21 cellular contexts compared by ENCODE assay signal in the genomic region with DNA sequence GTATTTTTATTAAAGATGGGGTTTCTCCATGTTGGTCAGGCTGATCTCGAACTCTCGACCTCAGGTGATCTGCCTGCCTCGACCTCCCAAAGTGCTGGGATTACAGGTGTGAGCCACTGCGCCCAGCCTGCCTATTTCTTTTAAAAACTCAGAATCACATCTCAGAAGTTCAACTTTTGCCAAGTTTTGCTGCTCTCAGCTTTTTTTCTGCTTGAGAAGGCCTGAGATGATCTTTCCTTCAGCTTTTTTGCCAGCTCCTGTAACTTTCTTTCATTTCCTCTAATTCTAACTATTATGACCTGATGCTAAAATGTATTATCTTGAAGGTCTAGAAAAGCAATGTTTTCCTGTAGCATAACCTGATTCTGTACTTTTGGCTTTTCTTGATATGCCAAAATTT. TPM values are rescaled to one million over a fixed set of nuclear protein-coding genes. Genes with fewer than 3 reads are reported as not detected.
A peak's percentile ranks its signal among the peaks of the same experiment; 100 is the strongest.
DNase-seq lines count a peak whose midpoint lies in the region; ATAC-seq, FAIRE-seq and TF ChIP-seq lines count a peak whose summit lies in the region.
"Had no signal": no experiment of that assay in that cellular context is flagged by ENCODE, and none has a peak within 500 bp of the region (broad histone marks: within the 10 kb centered on the region; RNA-seq: fewer than 3 reads in every experiment).

No MANE protein-coding gene starts in this region.

- TF ChIP-seq POLR2A in A549 (IDR thresholded peaks at IDR 0.05; ENCODE audit: low read length) (no peak), IMR-90 (IDR thresholded peaks at IDR 0.05; ENCODE audit: low read depth, low read length) (no peak)

- H3K4ac ChIP-seq in IMR-90 (ENCODE audit: low read depth, low read length): no peak overlapping the region

- H3K4me3 ChIP-seq in A549: no peak overlapping the region
- H3K4me3 ChIP-seq in IMR-90 (ENCODE audit: insufficient read depth, low read depth, low read length): no peak overlapping the region
- H3K4me3 ChIP-seq: BLaER1 treated with 17β-estradiol and CSF1 and Interleukin-3, amounts not matched to agents 10 nM and 100 nM had no signal

- no peak overlapping the region for H2AK5ac ChIP-seq in IMR-90 (ENCODE audit: low read depth, low read length)

- H2AFZ ChIP-seq in IMR-90 (replicated peaks; ENCODE audit: low read length, poor library complexity): no peak overlapping the region

- H2BK5ac ChIP-seq in IMR-90 (ENCODE audit: low read depth, low read length, poor library complexity, severe bottlenecking): no peak overlapping the region

- H3K14ac ChIP-seq in IMR-90 (replicated peaks; ENCODE audit: low read depth, low read length): no peak overlapping the region

- no peaks in the 10 kb centered on the region for H3K36me3 ChIP-seq in IMR-90 (ENCODE audit: control insufficient read depth, insufficient read depth, low read length)
- H3K36me3 ChIP-seq: BLaER1 treated with 17β-estradiol and CSF1 and Interleukin-3, amounts not matched to agents 10 nM and 100 nM had no signal

- H3K27ac ChIP-seq in A549 (no peak overlapping the region), IMR-90 (ENCODE audit: insufficient read depth, low read length) (no peak overlapping the region)
- H3K27ac ChIP-seq: BLaER1 treated with 17β-estradiol and CSF1 and Interleukin-3, amounts not matched to agents 10 nM and 100 nM; C4-2B had no signal

- intact Hi-C loops in IMR-90 (cut with micrococcal nuclease): no loop called here

- TF ChIP-seq CTCF in A549 (IDR thresholded peaks at IDR 0.05) (no peak), IMR-90 (conservative IDR thresholded peaks at IDR 0.05; ENCODE audit: low read depth, low read length) (no peak)

- no peak overlapping the region for H3K18ac ChIP-seq in IMR-90 (ENCODE audit: low read depth, low read length)

- H2AK9ac ChIP-seq in IMR-90 (replicated peaks; ENCODE audit: low read depth, low read length, poor library complexity): no peak overlapping the region

- H3K9me1 ChIP-seq in IMR-90 (ENCODE audit: insufficient read depth, low read length): no peaks in the 10 kb centered on the region

- H3K23ac ChIP-seq in IMR-90 (ENCODE audit: low read depth, low read length): no peak overlapping the region

- no TSS peak for BruUV-seq in IMR-90 (replicated peaks; lab: Mats Ljungman, UMichigan)

- H4K5ac ChIP-seq in IMR-90 (ENCODE audit: low read depth, low read length): no peak overlapping the region

- H3K4me1 ChIP-seq in A549 (no peaks in the 10 kb centered on the region), IMR-90 (ENCODE audit: control insufficient read depth, insufficient read depth, low read length) (no peaks in the 10 kb centered on the region)

- DNase-seq in A549 (ENCODE audit: low read depth in 1 of 2, low spot score in 1 of 2): no peak
- no peak for DNase-seq in IMR-90
- peak; percentile 33 for DNase-seq in RPMI8226
- no peak for DNase-seq in stimulated activated CD4-positive, alpha-beta T cell treated with anti-CD3 and anti-CD28 coated beads, Interleukin-1b, Interleukin-23, amount 100 ng/mL, for 48 hours
- DNase-seq: 8988T; AML-193; Caco-2; Calu3; CD4-positive, alpha-beta T cell; CD8-positive, alpha-beta T cell; DMS79 treated with DMSO at 0.1 percent for 48 hours; GF-D8 had no signal

- no peak for TF ChIP-seq EP300 in A549 (IDR thresholded peaks at IDR 0.05)

- no peaks in the 10 kb centered on the region for H3K79me1 ChIP-seq in IMR-90 (ENCODE audit: low read depth in 1 of 2, low read length in 2 of 2)

- H3K4me2 ChIP-seq in A549: no peak overlapping the region
- H3K4me2 ChIP-seq in IMR-90 (ENCODE audit: low read depth, low read length): no peak overlapping the region

- no peak overlapping the region for H2BK20ac ChIP-seq in IMR-90 (ENCODE audit: low read depth, low read length)

- no peak overlapping the region for H4K8ac ChIP-seq in IMR-90 (ENCODE audit: low read depth in 2 of 2, low read length in 2 of 2)

- H4K91ac ChIP-seq in IMR-90 (ENCODE audit: insufficient read depth, low read depth, low read length): no peak overlapping the region

- TF ChIP-seq RAD21 in A549 (conservative IDR thresholded peaks at IDR 0.05 in 1 of 2, IDR thresholded peaks at IDR 0.05 in 1 of 2) (no peak), IMR-90 (IDR thresholded peaks at IDR 0.05; ENCODE audit: low read length) (no peak)

- dilution Hi-C loops in IMR-90 (cut with HindIII; ENCODE audit: low sequenced_read_pairs, unreplicated experiment): no loop called here

- CTCF ChIA-PET in A549 (lab: Yijun Ruan, JAX) (no interaction called here), IMR-90 (lab: Yijun Ruan, JAX) (no interaction called here)

- FAIRE-seq in A549 (lab: Jason Lieb, UNC): no peak
- FAIRE-seq: A204.1, D721Med, G401.6, GM12891, GM19239 had no signal

- no peak overlapping the region for H2BK120ac ChIP-seq in IMR-90 (ENCODE audit: low read depth, low read length)

- in situ Hi-C loops in IMR-90 (cut with MboI; ENCODE audit: low sequenced_read_pairs): no loop called here

- H2BK15ac ChIP-seq in IMR-90 (ENCODE audit: low read depth, low read length): no peak overlapping the region

- no peaks in the 10 kb centered on the region for H4K20me1 ChIP-seq in IMR-90 (ENCODE audit: insufficient read depth, low read length)
- H4K20me1 ChIP-seq: BLaER1 treated with 17β-estradiol and CSF1 and Interleukin-3, amounts not matched to agents 10 nM and 100 nM had no signal

- POLR2A ChIA-PET in A549 (lab: Yijun Ruan, JAX): no interaction called here
- POLR2A ChIA-PET in IMR-90 (lab: Charles Lee; ENCODE audit: unreplicated experiment): no interaction called here

- no peak overlapping the region for H3K56ac ChIP-seq in IMR-90 (ENCODE audit: extremely low read depth, insufficient read depth, low read length)

- 45% methylated on average over 4 of the region's 4 CpGs for WGBS in A549 (ENCODE audit: missing lambda C conversion rate)
- no CpG with 5 or more reads among the region's 4 CpGs for WGBS in IMR-90 (ENCODE audit: extremely low coverage in 2 of 2, insufficient read length in 1 of 2), 2 experiments

- ATAC-seq in A549: no peak
- no peak for ATAC-seq in IMR-90 (ENCODE audit: low read depth)
- no peak for ATAC-seq in HG03457 (IDR thresholded peaks at IDR 0.05; ENCODE audit: unreplicated experiment)
- ATAC-seq in HG03045 (IDR thresholded peaks at IDR 0.05; ENCODE audit: unreplicated experiment): no peak
- ATAC-seq: CD8-positive, alpha-beta T cell had no signal

- H3K9me3 ChIP-seq in A549 (no peaks in the 10 kb centered on the region), IMR-90 (ENCODE audit: control insufficient read depth, insufficient read depth, low read length) (no peaks in the 10 kb centered on the region)
- H3K9me3 ChIP-seq: Caco-2 had no signal

- peaks cover 2% of the 10 kb centered on the region; the same call in 1 of the 2 replicates for H3K27me3 ChIP-seq in IMR-90 (ENCODE audit: control insufficient read depth, insufficient read depth, low read length)
- H3K27me3 ChIP-seq: BLaER1 treated with 17β-estradiol and CSF1 and Interleukin-3, amounts not matched to agents 10 nM and 100 nM had no signal

- no peak overlapping the region for H3K9ac ChIP-seq in IMR-90 (ENCODE audit: low read depth, low read length)
- H3K9ac ChIP-seq: BLaER1 treated with 17β-estradiol and CSF1 and Interleukin-3, amounts not matched to agents 10 nM and 100 nM had no signal

TF ChIP-seq in A549, 52 proteins besides CTCF, POLR2A, EP300 and RAD21:
- TF ChIP-seq POLR2AphosphoS2 (conservative IDR thresholded peaks at IDR 0.05; ENCODE audit: low read length) (no peak), MAFK (IDR thresholded peaks at IDR 0.05; ENCODE audit: partially characterized antibody) (peak; percentile 31)

TF ChIP-seq in IMR-90, 13 proteins besides CTCF, POLR2A, EP300 and RAD21:
- TF ChIP-seq FOS (IDR thresholded peaks at IDR 0.05; ENCODE audit: low read depth, low read length): no peak
- peak; percentile 54 for TF ChIP-seq MAFK (IDR thresholded peaks at IDR 0.05; ENCODE audit: low read depth, low read length)

RNA-seq across cellular contexts. Expression of a gene that starts 9.6 kb away (rescaled TPM):
- polyA plus RNA-seq in A549 (2011; rRNA removed): 6.7 and 7.7 TPM in 2 replicates
- polyA plus RNA-seq in A549 (2012; cell fraction: cytosol; rRNA removed): 1.4 and 2.7 TPM in 2 replicates
- polyA plus RNA-seq in A549 (2012; cell fraction: nucleus; rRNA removed): 1.2 and 3.8 TPM in 2 replicates
- polyA plus RNA-seq in A549 (2017; fragmentation: RNase III; extraction: RNeasy Plus Mini Kit Qiagen cat#74134 plus additional on column Dnase treatment): 5.4 to 7.1 TPM (median 5.7 TPM) in 3 replicates
- polyA minus RNA-seq in A549 (2011; rRNA and poly(A)+ RNA removed): 7.8 and 8.0 TPM in 2 replicates
- 4.2 and 4.7 TPM in 2 replicates for total RNA-seq in IMR-90 (2012; rRNA removed)
- 2.0 TPM in 2 replicates for polyA plus RNA-seq in IMR-90 (2012; rRNA removed)
- polyA plus RNA-seq in IMR-90 (2012; cell fraction: cytosol; rRNA removed): 0.95 and 1.7 TPM in 2 replicates
- polyA plus RNA-seq in IMR-90 (2012; cell fraction: nucleus; rRNA removed; ENCODE audit: low replicate concordance): 0.47 and 2.0 TPM in 2 replicates
